Comparison of ENCODE assay signal across 13 cellular contexts in genomic region chr14:68666206-68666730, GRCh38.
A peak's percentile ranks its signal among the peaks of the same experiment; 100 is the strongest.
DNase-seq lines count a peak whose midpoint lies in the region; ATAC-seq and TF ChIP-seq lines count a peak whose summit lies in the region.
"Had no signal": no experiment of that assay in that cellular context is flagged by ENCODE, and none has a peak within 500 bp of the region (broad histone marks: within the 10 kb centered on the region; RNA-seq: fewer than 3 reads in every experiment).

No MANE protein-coding gene starts in this region.

- H2BK15ac ChIP-seq in neuronal stem cell (ENCODE audit: low read length), result no peak overlapping the region

- WGBS in heart left ventricle, 4 donors, result 39 to 52% (median 40%) methylated on average over 2 of the region's 2 CpGs
- no CpG with 5 or more reads among the region's 2 CpGs for WGBS in neuronal stem cell (ENCODE audit: extremely low coverage in 2 of 2, insufficient read length in 2 of 2, insufficient replicate concordance in 1 of 2), 2 donors

- H3K9me3 ChIP-seq in heart left ventricle (no peaks in the 10 kb centered on the region), neuronal stem cell (replicated peaks in 1 of 2; ENCODE audit: control insufficient read depth in 2 of 2, insufficient read depth in 1 of 2, low read depth in 1 of 2, low read length in 2 of 2) (peaks cover 1 to 8% of the 10 kb centered on the region in 2 donors), uterus (no peaks in the 10 kb centered on the region)
- H3K9me3 ChIP-seq: neutrophil had no signal

- no peak overlapping the region for H3K14ac ChIP-seq in neuronal stem cell (ENCODE audit: low read length)

- H3K18ac ChIP-seq in neuronal stem cell (ENCODE audit: low read length), result no peak overlapping the region

- H3K79me1 ChIP-seq in neuronal stem cell (ENCODE audit: low read depth, low read length), result no peaks in the 10 kb centered on the region

- no peak for TF ChIP-seq CTCF in heart left ventricle (IDR thresholded peaks at IDR 0.05)
- TF ChIP-seq CTCF in uterus (IDR thresholded peaks at IDR 0.05), result no peak

- no peak for DNase-seq in heart left ventricle
- no peak for DNase-seq in cardiac septum (ENCODE audit: low spot score)
- DNase-seq in fibroblast of gingiva (ENCODE audit: low read depth), result peak; percentile 56
- DNase-seq in neuronal stem cell (ENCODE audit: low spot score), result no peak
- no peak for DNase-seq in uterus
- no peak for DNase-seq in stimulated activated CD4-positive, alpha-beta T cell treated with anti-CD3 and anti-CD28 coated beads, Interleukin-2, amount 100 ng/mL, for 24 hours
- DNase-seq in central memory CD4-positive, alpha-beta T cell, result no peak
- DNase-seq: activated naive CD8-positive, alpha-beta T cell treated with anti-CD3 and anti-CD28 coated beads, Interleukin-2, amount 10 ng/mL, durations not matched to agents 7 days and 5 days; NCI-H2081 treated with DMSO at 0.1 percent for 48 hours; stimulated activated CD4-positive, alpha-beta T cell treated with anti-CD3 and anti-CD28 coated beads, Interleukin-4, amount 100 ng/mL, for 4 hours; T-helper 9 cell had no signal

- H2BK5ac ChIP-seq in neuronal stem cell (ENCODE audit: low read length), result no peak overlapping the region

- H3K27me3 ChIP-seq in heart left ventricle, result no peaks in the 10 kb centered on the region
- no peaks in the 10 kb centered on the region for H3K27me3 ChIP-seq in neuronal stem cell (ENCODE audit: control insufficient read depth in 3 of 3, insufficient read depth in 3 of 3, low read depth in 1 of 3, low read length in 3 of 3)
- no peaks in the 10 kb centered on the region for H3K27me3 ChIP-seq in uterus
- H3K27me3 ChIP-seq: neutrophil had no signal

- H3K23ac ChIP-seq in neuronal stem cell (ENCODE audit: low read depth, low read length, poor library complexity), result no peak overlapping the region

- no peak overlapping the region for H3K4me2 ChIP-seq in neuronal stem cell (ENCODE audit: insufficient read depth, low read length, poor library complexity, severe bottlenecking)

- H3K9ac ChIP-seq in neuronal stem cell (ENCODE audit: low read depth, low read length, poor library complexity), result no peak overlapping the region

- H3K27ac ChIP-seq in heart left ventricle, result peak overlapping the region in 11 of 12 donors; percentile 2 to 75 (median 55)
- no peak overlapping the region for H3K27ac ChIP-seq in neuronal stem cell (replicated peaks; ENCODE audit: low read length)
- peak overlapping the region; percentile 88 to 94 for H3K27ac ChIP-seq in uterus
- H3K27ac ChIP-seq: neutrophil had no signal

- H4K91ac ChIP-seq in neuronal stem cell (ENCODE audit: low read depth, low read length, poor library complexity), result no peak overlapping the region

- H3K4me3 ChIP-seq in heart left ventricle, result no peak overlapping the region
- H3K4me3 ChIP-seq in neuronal stem cell (ENCODE audit: low read length in 2 of 2), result no peak overlapping the region
- no peak overlapping the region for H3K4me3 ChIP-seq in uterus

- H3K4ac ChIP-seq in neuronal stem cell (ENCODE audit: low read length), result no peak overlapping the region

- no peak overlapping the region for H4K8ac ChIP-seq in neuronal stem cell (ENCODE audit: low read depth, low read length)

- no peak overlapping the region for H2AK5ac ChIP-seq in neuronal stem cell (ENCODE audit: low read depth, low read length)

- peak overlapping the region; percentile 19 for H2AFZ ChIP-seq in neuronal stem cell (ENCODE audit: low read length)

- H3K36me3 ChIP-seq in heart left ventricle (no peaks in the 10 kb centered on the region), neuronal stem cell (replicated peaks in 1 of 2; ENCODE audit: control insufficient read depth in 2 of 2, insufficient read depth in 2 of 2, low read length in 2 of 2) (no peaks in the 10 kb centered on the region), uterus (no peaks in the 10 kb centered on the region)
- H3K36me3 ChIP-seq: neutrophil had no signal

- intact Hi-C loops in heart left ventricle (cut with DNase I) (loop anchor here in 3 of 10 donors (5.0 to 10.0 kb wide), 2 partner anchors 121 kb away; no protein-coding TSS in a partner anchor), cardiac septum (cut with DNase I) (loop anchor here (5.0 kb wide), 1 partner anchor 126 kb away; the partner anchor contains the start of gene ZFP36L1), uterus (cut with DNase I; ENCODE audit: low total_unique reads) (no loop called here)

- H3K4me1 ChIP-seq in heart left ventricle, result peaks cover 3 to 72% (median 49%) of the 10 kb centered on the region in 12 donors
- H3K4me1 ChIP-seq in neuronal stem cell (ENCODE audit: control insufficient read depth in 2 of 2, insufficient read depth in 1 of 2, low read depth in 1 of 2, low read length in 2 of 2), result peaks cover 7 to 9% of the 10 kb centered on the region in 2 donors
- peaks cover 12 to 24% of the 10 kb centered on the region in 2 donors for H3K4me1 ChIP-seq in uterus

- TF ChIP-seq POLR2A in heart left ventricle (IDR thresholded peaks at IDR 0.05) (no peak), uterus (IDR thresholded peaks at IDR 0.05) (no peak)

- no peak overlapping the region for H2BK120ac ChIP-seq in neuronal stem cell (ENCODE audit: low read depth, low read length)

- H2BK12ac ChIP-seq in neuronal stem cell (ENCODE audit: low read length), result no peak overlapping the region

- ATAC-seq in heart left ventricle (peak in 1 of 4 donors; percentile 6), GM21576 (IDR thresholded peaks at IDR 0.05; ENCODE audit: unreplicated experiment) (no peak)
